In the genomic region with DNA sequence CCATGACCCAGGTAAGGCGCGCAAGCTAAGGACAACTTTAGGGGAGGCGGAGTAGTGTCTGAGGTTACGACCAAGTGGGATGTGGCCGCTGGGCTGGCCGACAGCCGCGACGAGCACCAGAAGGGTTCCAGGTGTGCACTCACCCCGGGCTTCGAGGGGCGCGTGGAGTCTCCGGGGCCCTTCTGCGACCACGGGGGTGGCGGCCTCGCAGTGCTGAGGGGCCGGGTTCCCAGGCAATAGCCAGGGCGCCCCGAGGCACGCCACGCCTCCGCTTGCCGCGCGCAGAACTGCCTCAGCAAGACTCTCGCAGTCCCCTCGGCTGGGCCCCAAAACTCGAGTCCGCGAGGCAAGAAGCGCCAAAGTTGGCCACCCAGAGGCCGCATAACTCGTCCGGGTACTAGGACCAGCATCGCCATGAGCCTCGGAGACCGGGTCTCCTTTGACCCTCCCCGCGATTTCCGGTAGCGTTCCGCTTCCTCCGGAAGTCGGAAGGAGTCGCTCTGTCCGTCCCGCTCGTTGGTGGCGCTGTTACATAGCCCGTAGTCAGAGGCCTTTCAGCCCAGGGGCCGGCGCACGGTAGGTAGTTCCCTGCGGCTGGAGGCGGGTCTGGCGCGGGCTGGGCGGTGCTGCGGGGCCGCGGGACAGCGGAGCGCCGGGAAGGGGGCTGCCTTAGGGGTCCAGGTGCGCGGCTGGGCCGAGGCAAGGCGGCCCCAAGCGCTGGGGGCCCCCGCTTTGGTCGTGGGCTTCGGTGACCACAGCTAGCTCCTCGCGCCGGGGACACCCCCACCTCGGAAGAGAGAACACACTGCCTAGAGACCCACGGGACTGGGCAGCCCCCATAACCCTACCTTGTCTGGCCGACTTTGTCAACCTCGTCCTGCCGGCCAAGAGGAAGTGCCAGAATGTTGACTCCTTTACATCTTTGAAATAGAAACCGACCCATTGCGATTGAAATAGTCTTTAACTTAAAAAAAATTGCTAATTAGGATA, we compare ENCODE assay signal across 8 cellular contexts.
DNase-seq lines count a peak whose midpoint lies in the region; ATAC-seq and TF ChIP-seq lines count a peak whose summit lies in the region.

A gene with protein sequence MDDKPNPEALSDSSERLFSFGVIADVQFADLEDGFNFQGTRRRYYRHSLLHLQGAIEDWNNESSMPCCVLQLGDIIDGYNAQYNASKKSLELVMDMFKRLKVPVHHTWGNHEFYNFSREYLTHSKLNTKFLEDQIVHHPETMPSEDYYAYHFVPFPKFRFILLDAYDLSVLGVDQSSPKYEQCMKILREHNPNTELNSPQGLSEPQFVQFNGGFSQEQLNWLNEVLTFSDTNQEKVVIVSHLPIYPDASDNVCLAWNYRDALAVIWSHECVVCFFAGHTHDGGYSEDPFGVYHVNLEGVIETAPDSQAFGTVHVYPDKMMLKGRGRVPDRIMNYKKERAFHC (plus strand): TSS at position 503 of the 990 bp plus-strand sequence. CDS start 7,333 bp downstream, outside the sequence.
A gene (minus strand): TSS at position 442 of the 990 bp plus-strand sequence. CDS start 26 bp downstream, at position 416.

- TF ChIP-seq CTCF in AG09319 (IDR thresholded peaks at IDR 0.05; ENCODE audit: low read depth, low read length): peak; percentile 52

- peaks cover 33% of the 10 kb centered on the region for H3K36me3 Mint-ChIP-seq in central memory CD8-positive, alpha-beta T cell (ENCODE audit: insufficient read depth)

- H3K27ac Mint-ChIP-seq in central memory CD8-positive, alpha-beta T cell (ENCODE audit: low read depth): peak within 1 kb of the TSS; percentile 95

- peak; percentile 95 for ATAC-seq in GM18909 (IDR thresholded peaks at IDR 0.05; ENCODE audit: poor library complexity, unreplicated experiment)
- ATAC-seq in HG03175 (IDR thresholded peaks at IDR 0.05; ENCODE audit: unreplicated experiment): peak; percentile 95
- ATAC-seq in central memory CD8-positive, alpha-beta T cell (replicated peaks; ENCODE audit: extremely low read depth, poor library complexity, severe bottlenecking): peak; percentile 95

- H3K27me3 Mint-ChIP-seq in central memory CD8-positive, alpha-beta T cell: no peaks in the 10 kb centered on the region

- DNase-seq in AG09319 (ENCODE audit: extremely low read depth, low read depth) (peak; percentile 81), NCI-H345 (lab: John Stamatoyannopoulos, UW) (peak; percentile 88), iris pigment epithelial cell (ENCODE audit: low read depth) (peak; percentile 94)
- peak; percentile 78 to 84 (median 81) for DNase-seq in activated CD4-positive, CD25-positive, alpha-beta regulatory T cell (lab: John Stamatoyannopoulos, UW)
- DNase-seq in central memory CD8-positive, alpha-beta T cell (ENCODE audit: low spot score in 2 of 2): peak; percentile 77 to 79
- DNase-seq in stimulated activated CD4-positive, alpha-beta T cell treated with anti-CD3 and anti-CD28 coated beads, Interleukin-12 subunit alpha, Interleukin-12 subunit beta, amount 100 ng/mL, for 24 hours (ENCODE audit: low read depth in 2 of 2): peak; percentile 82 to 86

- H3K9me3 Mint-ChIP-seq in central memory CD8-positive, alpha-beta T cell: no peaks in the 10 kb centered on the region

- peaks cover 62% of the 10 kb centered on the region for H3K4me1 Mint-ChIP-seq in central memory CD8-positive, alpha-beta T cell

- H3K4me3 Mint-ChIP-seq in central memory CD8-positive, alpha-beta T cell: peak within 1 kb of the TSS; percentile 91

Comparison
In these comparisons a context has a peak if more than half of its experiments do, and no peak if none do; other contexts are left out.
1. Peak in every context shown above with its lines: DNase-seq and ATAC-seq.